8 cellular contexts compared by ENCODE assay signal in genomic region chr19:12983561-12984142, GRCh38. TPM values are rescaled to one million over a fixed set of nuclear protein-coding genes. Genes with fewer than 3 reads are reported as not detected.
A peak's percentile ranks its signal among the peaks of the same experiment; 100 is the strongest.
DNase-seq lines count a peak whose midpoint lies in the region; ATAC-seq and TF ChIP-seq lines count a peak whose summit lies in the region.

No MANE protein-coding gene starts in this region.

- H3K4me3 ChIP-seq in HUES48 (ENCODE audit: low read depth, low read length) (peak overlapping the region; percentile 53), stomach smooth muscle (ENCODE audit: low read length in 2 of 2) (peak overlapping the region; percentile 57 to 61)

- H3K4me1 ChIP-seq in HUES48 (ENCODE audit: control insufficient read depth, insufficient read depth, low read length) (no peaks in the 10 kb centered on the region; the same call in 1 of the 2 replicates), foreskin keratinocyte (no peaks in the 10 kb centered on the region), stomach smooth muscle (ENCODE audit: control insufficient read depth, insufficient read depth, low read length) (peaks cover 19% of the 10 kb centered on the region)

- intact Hi-C loops in activated T-helper 2 cell treated with anti-CD3 and anti-CD28 coated beads, Interferon-gamma antibody, Interleukin-2, Interleukin-4, amounts not matched to agents 10 μg/mL and 5 μg/mL and 100 μg/mL, durations not matched to agents 14 hours and 24 hours and 36 hours (cut with micrococcal nuclease) = loop anchor here (1.0 kb wide), 1 partner anchor 78 kb away; no protein-coding TSS in a partner anchor

- H3K9ac ChIP-seq in HUES48 (ENCODE audit: low read depth, low read length) = no peak overlapping the region
- H3K9ac ChIP-seq in stomach smooth muscle (ENCODE audit: low read length in 2 of 2) = no peak overlapping the region

- H3K27me3 ChIP-seq in HUES48 (ENCODE audit: control insufficient read depth, insufficient read depth, low read length) = peaks cover 56% of the 10 kb centered on the region
- H3K27me3 ChIP-seq in foreskin keratinocyte = peaks cover 17% of the 10 kb centered on the region
- no peaks in the 10 kb centered on the region for H3K27me3 ChIP-seq in stomach smooth muscle (ENCODE audit: control insufficient read depth in 1 of 2, insufficient read depth in 2 of 2, low read length in 2 of 2)

- peak; percentile 63 for ATAC-seq in foreskin keratinocyte

- peaks cover 5% of the 10 kb centered on the region for H3K27me3 Mint-ChIP-seq in activated T-helper 2 cell treated with anti-CD3 and anti-CD28 coated beads, Interferon-gamma antibody, Interleukin-2, Interleukin-4, amounts not matched to agents 10 μg/mL and 5 μg/mL and 100 μg/mL, durations not matched to agents 14 hours and 24 hours and 36 hours (ENCODE audit: low read depth)

- no peak overlapping the region for H3K27ac ChIP-seq in HUES48 (ENCODE audit: low read depth, low read length)
- no peak overlapping the region for H3K27ac ChIP-seq in foreskin keratinocyte
- H3K27ac ChIP-seq in stomach smooth muscle (ENCODE audit: low read length) = no peak overlapping the region

- no peaks in the 10 kb centered on the region for H3K4me1 Mint-ChIP-seq in activated T-helper 2 cell treated with anti-CD3 and anti-CD28 coated beads, Interferon-gamma antibody, Interleukin-2, Interleukin-4, amounts not matched to agents 10 μg/mL and 5 μg/mL and 100 μg/mL, durations not matched to agents 14 hours and 24 hours and 36 hours (ENCODE audit: low read depth)

- no peaks in the 10 kb centered on the region for H3K36me3 Mint-ChIP-seq in activated T-helper 2 cell treated with anti-CD3 and anti-CD28 coated beads, Interferon-gamma antibody, Interleukin-2, Interleukin-4, amounts not matched to agents 10 μg/mL and 5 μg/mL and 100 μg/mL, durations not matched to agents 14 hours and 24 hours and 36 hours (ENCODE audit: low read depth)

- H3K4me3 Mint-ChIP-seq in activated T-helper 2 cell treated with anti-CD3 and anti-CD28 coated beads, Interferon-gamma antibody, Interleukin-2, Interleukin-4, amounts not matched to agents 10 μg/mL and 5 μg/mL and 100 μg/mL, durations not matched to agents 14 hours and 24 hours and 36 hours (ENCODE audit: low read depth) = no peak overlapping the region

- DNase-seq in DMS79 treated with DMSO at 0.1 percent for 48 hours (lab: John Stamatoyannopoulos, UW) = peak; percentile 78
- DNase-seq in RPMI8226 = peak; percentile 85
- peak; percentile 77 for DNase-seq in activated T-helper 2 cell treated with anti-CD3 and anti-CD28 coated beads, Interferon-gamma antibody, Interleukin-2, Interleukin-4, amounts not matched to agents 10 μg/mL and 5 μg/mL and 100 μg/mL, durations not matched to agents 14 hours and 24 hours and 36 hours (ENCODE audit: low spot score)
- peak in 1 of 2 donors; percentile 36 for DNase-seq in foreskin keratinocyte
- DNase-seq in nucleus accumbens (lab: John Stamatoyannopoulos, UW) = peak in 51 of 56 donors; percentile 35 to 93 (median 77)
- DNase-seq in NCI-H2107 treated with DMSO at 0.1 percent for 48 hours (lab: John Stamatoyannopoulos, UW; ENCODE audit: unreplicated experiment) = no peak

- H3K9me3 Mint-ChIP-seq in activated T-helper 2 cell treated with anti-CD3 and anti-CD28 coated beads, Interferon-gamma antibody, Interleukin-2, Interleukin-4, amounts not matched to agents 10 μg/mL and 5 μg/mL and 100 μg/mL, durations not matched to agents 14 hours and 24 hours and 36 hours = no peaks in the 10 kb centered on the region

- no peak overlapping the region for H3K27ac Mint-ChIP-seq in activated T-helper 2 cell treated with anti-CD3 and anti-CD28 coated beads, Interferon-gamma antibody, Interleukin-2, Interleukin-4, amounts not matched to agents 10 μg/mL and 5 μg/mL and 100 μg/mL, durations not matched to agents 14 hours and 24 hours and 36 hours

- peak; percentile 98 for TF ChIP-seq CTCF in foreskin keratinocyte (conservative IDR thresholded peaks at IDR 0.05)

- H3K9me3 ChIP-seq in HUES48 (ENCODE audit: control insufficient read depth, insufficient read depth, low read length) = no peaks in the 10 kb centered on the region
- H3K9me3 ChIP-seq in stomach smooth muscle (ENCODE audit: control insufficient read depth in 2 of 2, low read length in 2 of 2) = no peaks in the 10 kb centered on the region

- H3K36me3 ChIP-seq in HUES48 (ENCODE audit: control insufficient read depth, insufficient read depth, low read length) (no peaks in the 10 kb centered on the region), stomach smooth muscle (ENCODE audit: control insufficient read depth in 2 of 2, insufficient read depth in 2 of 2, low read length in 2 of 2) (no peaks in the 10 kb centered on the region)

RNA-seq across cellular contexts. Expression of gene NFIX, which starts 11.6 kb away (rescaled TPM):
- total RNA-seq in activated T-helper 2 cell treated with anti-CD3 and anti-CD28 coated beads, Interferon-gamma antibody, Interleukin-2, Interleukin-4, amounts not matched to agents 10 μg/mL and 5 μg/mL and 100 μg/mL, durations not matched to agents 14 hours and 24 hours and 36 hours = 2.7 and 3.0 TPM in 2 replicates
- total RNA-seq in foreskin keratinocyte = 9.4 and 13.0 TPM in 2 replicates
- polyA plus RNA-seq in foreskin keratinocyte = 3.3 and 5.3 TPM in 2 replicates

RNA-seq across cellular contexts. Expression of gene DAND5, which starts 14.3 kb away (rescaled TPM):
- total RNA-seq in activated T-helper 2 cell treated with anti-CD3 and anti-CD28 coated beads, Interferon-gamma antibody, Interleukin-2, Interleukin-4, amounts not matched to agents 10 μg/mL and 5 μg/mL and 100 μg/mL, durations not matched to agents 14 hours and 24 hours and 36 hours = 0.16 TPM in 1 of 2 replicates, not detected in the other
- total RNA-seq in foreskin keratinocyte = 0.07 and 0.14 TPM in 2 replicates
- 0.08 TPM in 1 of 2 replicates, not detected in the other for polyA plus RNA-seq in foreskin keratinocyte

RNA-seq across cellular contexts. Expression of gene GADD45GIP1, which starts 26.6 kb away (rescaled TPM):
- total RNA-seq in activated T-helper 2 cell treated with anti-CD3 and anti-CD28 coated beads, Interferon-gamma antibody, Interleukin-2, Interleukin-4, amounts not matched to agents 10 μg/mL and 5 μg/mL and 100 μg/mL, durations not matched to agents 14 hours and 24 hours and 36 hours = 29.2 and 32.6 TPM in 2 replicates
- total RNA-seq in foreskin keratinocyte = 55.0 and 64.9 TPM in 2 replicates
- 103 and 106 TPM in 2 replicates for polyA plus RNA-seq in foreskin keratinocyte

RNA-seq across cellular contexts. Expression of gene RAD23A, which starts 38.0 kb away (rescaled TPM):
- 189 and 196 TPM in 2 replicates for total RNA-seq in activated T-helper 2 cell treated with anti-CD3 and anti-CD28 coated beads, Interferon-gamma antibody, Interleukin-2, Interleukin-4, amounts not matched to agents 10 μg/mL and 5 μg/mL and 100 μg/mL, durations not matched to agents 14 hours and 24 hours and 36 hours
- total RNA-seq in foreskin keratinocyte = 120 and 135 TPM in 2 replicates
- 131 and 157 TPM in 2 replicates for polyA plus RNA-seq in foreskin keratinocyte

RNA-seq across cellular contexts. Expression of gene CALR, which starts 45.2 kb away (rescaled TPM):
- total RNA-seq in activated T-helper 2 cell treated with anti-CD3 and anti-CD28 coated beads, Interferon-gamma antibody, Interleukin-2, Interleukin-4, amounts not matched to agents 10 μg/mL and 5 μg/mL and 100 μg/mL, durations not matched to agents 14 hours and 24 hours and 36 hours = 984 and 991 TPM in 2 replicates
- total RNA-seq in foreskin keratinocyte = 1,472 and 1,606 TPM in 2 replicates
- polyA plus RNA-seq in foreskin keratinocyte = 1,259 and 1,387 TPM in 2 replicates
